In genomic region chr6:28598757-28599686, GRCh38 we compare ENCODE assay signal across 2 cellular contexts.
TF ChIP-seq lines count a peak whose summit lies in the region.

No MANE protein-coding gene starts in this region.

TF ChIP-seq in GM23338, 12 proteins besides CTCF, POLR2A, EP300 and RAD21 (continued from another document):
- no peak for TF ChIP-seq NANOG (IDR thresholded peaks at IDR 0.05; ENCODE audit: borderline replicate concordance)
- no peak for TF ChIP-seq ZNF462 (CRISPR knock-in tag; IDR thresholded peaks at IDR 0.05)
- TF ChIP-seq POLR2AphosphoS5 (IDR thresholded peaks at IDR 0.05; ENCODE audit: low read depth), result no peak

TF ChIP-seq in WTC11, 78 proteins besides CTCF, POLR2A, EP300 and RAD21 (continued from another document):
- TF ChIP-seq GRHL2 (CRISPR knock-in tag; IDR thresholded peaks at IDR 0.05; ENCODE audit: insufficient replicate concordance, severe bottlenecking) (no peak), SP1 (CRISPR knock-in tag; conservative IDR thresholded peaks at IDR 0.05) (no peak), ERG (CRISPR knock-in tag; IDR thresholded peaks at IDR 0.05) (no peak), SOX15 (CRISPR knock-in tag; IDR thresholded peaks at IDR 0.05) (no peak), ZNF317 (CRISPR knock-in tag; IDR thresholded peaks at IDR 0.05; ENCODE audit: borderline replicate concordance, low read depth) (no peak)
- TF ChIP-seq, protein P1, sequence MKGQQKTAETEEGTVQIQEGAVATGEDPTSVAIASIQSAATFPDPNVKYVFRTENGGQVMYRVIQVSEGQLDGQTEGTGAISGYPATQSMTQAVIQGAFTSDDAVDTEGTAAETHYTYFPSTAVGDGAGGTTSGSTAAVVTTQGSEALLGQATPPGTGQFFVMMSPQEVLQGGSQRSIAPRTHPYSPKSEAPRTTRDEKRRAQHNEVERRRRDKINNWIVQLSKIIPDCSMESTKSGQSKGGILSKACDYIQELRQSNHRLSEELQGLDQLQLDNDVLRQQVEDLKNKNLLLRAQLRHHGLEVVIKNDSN (CRISPR knock-in tag; IDR thresholded peaks at IDR 0.05), result no peak
